Comparison of ENCODE assay signal across 17 cellular contexts in the genomic region with DNA sequence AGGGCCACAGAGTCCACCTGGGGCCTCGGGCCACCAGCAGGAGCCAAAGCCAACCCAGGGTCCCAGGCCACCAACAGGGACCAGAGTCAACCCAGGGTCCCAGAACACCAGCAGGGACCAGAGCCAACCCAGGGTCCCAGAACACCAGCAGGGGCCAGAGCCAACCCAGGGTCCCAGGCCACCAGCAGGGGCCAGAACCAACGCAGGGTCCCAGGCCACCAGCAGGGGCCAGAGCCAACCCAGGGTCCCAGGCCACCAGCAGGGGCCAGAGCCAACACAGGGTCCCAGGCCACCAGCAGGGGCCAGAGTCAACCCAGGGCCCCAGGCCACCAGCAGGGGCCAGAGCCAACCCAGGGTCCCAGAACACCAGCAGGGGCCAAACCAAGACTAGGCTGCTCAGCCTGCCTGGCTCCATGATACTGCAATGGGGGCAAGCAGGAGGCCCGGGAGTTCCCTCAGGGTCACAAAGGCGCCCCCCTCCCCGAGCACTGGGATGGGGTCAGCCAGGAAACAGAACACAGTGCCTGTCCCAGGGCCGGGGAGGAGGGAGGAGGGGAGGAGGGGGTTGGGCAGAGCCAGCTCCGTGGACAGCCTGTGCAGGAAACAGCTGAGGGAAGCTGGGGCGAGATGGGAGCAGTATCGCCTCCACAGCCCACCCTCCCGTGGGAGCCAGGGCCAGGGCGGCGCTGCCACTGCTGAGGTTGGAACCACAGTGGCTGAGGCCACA.
DNase-seq lines count a peak whose midpoint lies in the region; ATAC-seq and TF ChIP-seq lines count a peak whose summit lies in the region.
"Had no signal": no experiment of that assay in that cellular context is flagged by ENCODE, and none has a peak within 500 bp of the region (broad histone marks: within the 10 kb centered on the region; RNA-seq: fewer than 3 reads in every experiment).

No MANE protein-coding gene starts in this region.

- no peaks in the 10 kb centered on the region for H3K27me3 ChIP-seq in right atrium auricular region
- H3K27me3 ChIP-seq in gastroesophageal sphincter: peaks cover 26% of the 10 kb centered on the region
- no peaks in the 10 kb centered on the region for H3K27me3 ChIP-seq in tibial nerve
- H3K27me3 ChIP-seq: upper lobe of left lung had no signal

- TF ChIP-seq CTCF in right atrium auricular region (IDR thresholded peaks at IDR 0.05): no peak
- TF ChIP-seq CTCF in gastroesophageal sphincter (IDR thresholded peaks at IDR 0.05): no peak
- TF ChIP-seq CTCF in tibial nerve (IDR thresholded peaks at IDR 0.05): no peak
- TF ChIP-seq CTCF in GM20000 (IDR thresholded peaks at IDR 0.05; ENCODE audit: extremely low read depth, missing control alignments): no peak

- TF ChIP-seq POLR2A in gastroesophageal sphincter (IDR thresholded peaks at IDR 0.05) (no peak), tibial nerve (IDR thresholded peaks at IDR 0.05) (no peak)

- TF ChIP-seq EP300 in gastroesophageal sphincter (IDR thresholded peaks at IDR 0.05) (no peak), tibial nerve (IDR thresholded peaks at IDR 0.05) (no peak)

- H3K9me3 ChIP-seq in right atrium auricular region: no peaks in the 10 kb centered on the region
- no peaks in the 10 kb centered on the region for H3K9me3 ChIP-seq in gastroesophageal sphincter
- peaks cover 0 to under 1% (median 0%) of the 10 kb centered on the region in 4 donors for H3K9me3 ChIP-seq in tibial nerve
- H3K9me3 ChIP-seq: mucosa of descending colon, upper lobe of left lung had no signal

- no peaks in the 10 kb centered on the region for H3K36me3 ChIP-seq in right atrium auricular region
- H3K36me3 ChIP-seq in gastroesophageal sphincter: no peaks in the 10 kb centered on the region
- no peaks in the 10 kb centered on the region for H3K36me3 ChIP-seq in tibial nerve
- H3K36me3 ChIP-seq: upper lobe of left lung had no signal

- WGBS in gastroesophageal sphincter (ENCODE audit: low coverage in 1 of 2), 2 donors: 40% methylated on average over 2 of the region's 12 CpGs; no CpG with 5 or more reads in 1 of the 2 donors
- 30 to 38% methylated on average over 11 of the region's 12 CpGs for WGBS in tibial nerve, 2 donors

- H3K4me1 ChIP-seq in right atrium auricular region (peaks cover 0 to 19% of the 10 kb centered on the region in 2 donors), gastroesophageal sphincter (peaks cover 0 to 29% (median 11%) of the 10 kb centered on the region in 3 donors), tibial nerve (peaks cover 0 to 27% (median 8%) of the 10 kb centered on the region in 4 donors)
- H3K4me1 ChIP-seq: upper lobe of left lung had no signal

- H3K4me3 ChIP-seq in right atrium auricular region (no peak overlapping the region), gastroesophageal sphincter (no peak overlapping the region), tibial nerve (no peak overlapping the region)
- H3K4me3 ChIP-seq: mucosa of descending colon, upper lobe of left lung had no signal

- H3K27ac ChIP-seq in right atrium auricular region: peak overlapping the region in 1 of 2 donors; percentile 48
- peak overlapping the region in 3 of 4 donors; percentile 72 to 80 (median 75) for H3K27ac ChIP-seq in gastroesophageal sphincter
- peak overlapping the region in 3 of 4 donors; percentile 0 to 86 (median 36) for H3K27ac ChIP-seq in tibial nerve
- H3K27ac ChIP-seq: upper lobe of left lung had no signal

- no peak for DNase-seq in Right ventricle myocardium inferior (ENCODE audit: missing footprints)
- no peak for DNase-seq in right atrium auricular region (ENCODE audit: low spot score)
- DNase-seq in mesenteric fat pad (ENCODE audit: low spot score): peak; percentile 90
- no peak for DNase-seq in tibial nerve (ENCODE audit: low spot score in 2 of 2)
- no peak for DNase-seq in GM20000 (ENCODE audit: low spot score)
- DNase-seq: activated CD4-positive, alpha-beta memory T cell treated with anti-CD3 and anti-CD28 coated beads, Interleukin-2, amount 10 ng/mL, durations not matched to agents 7 days and 5 days; CD4-positive, CD25-positive, alpha-beta regulatory T cell; foreskin melanocyte; mucosa of descending colon; NCI-H1417 treated with DMSO at 0.1 percent for 48 hours; small intestine; SW 1271 had no signal

- peak; percentile 38 for ATAC-seq in Right ventricle myocardium inferior
- no peak for ATAC-seq in gastroesophageal sphincter
- no peak for ATAC-seq in GM21825 (IDR thresholded peaks at IDR 0.05; ENCODE audit: unreplicated experiment)
- no peak for ATAC-seq in HG03439 (IDR thresholded peaks at IDR 0.05; ENCODE audit: unreplicated experiment)
- ATAC-seq: mucosa of descending colon; stimulated activated memory B cell treated with anti-CD40 and anti-IgM and Interleukin-4, amounts not matched to agents 10 μg/mL and 1 μg/mL and 100 μg/mL, for 72 hours had no signal

- intact Hi-C loops in Right ventricle myocardium inferior (cut with DNase I): no loop called here
